ENCODE assay signal across 1 cellular context in genomic region chr22:29820941-29821789, GRCh38.
TF ChIP-seq lines count a peak whose summit lies in the region.

No MANE protein-coding gene starts in this region.

TF ChIP-seq in HepG2, 621 proteins besides CTCF, POLR2A, EP300 and RAD21 (continued from another document and continues in another):
- TF ChIP-seq ZBTB44 (CRISPR knock-in tag; IDR thresholded peaks at IDR 0.05) (no peak), TAF1 (CRISPR knock-in tag; IDR thresholded peaks at IDR 0.05) (no peak), KLF15 (CRISPR knock-in tag; IDR thresholded peaks at IDR 0.05; ENCODE audit: borderline replicate concordance) (no peak), LRRFIP1 (CRISPR knock-in tag; conservative IDR thresholded peaks at IDR 0.05) (no peak), MNT (IDR thresholded peaks at IDR 0.05) (no peak), KLF13 (CRISPR knock-in tag; IDR thresholded peaks at IDR 0.05) (no peak), SMAD1 (CRISPR knock-in tag; IDR thresholded peaks at IDR 0.05; ENCODE audit: borderline replicate concordance, low read depth) (no peak), CSRNP1 (CRISPR knock-in tag; IDR thresholded peaks at IDR 0.05) (no peak), DR1 (CRISPR knock-in tag; IDR thresholded peaks at IDR 0.05) (no peak), MBD4 (IDR thresholded peaks at IDR 0.05; ENCODE audit: borderline replicate concordance, low read length) (no peak), ZNF768 (CRISPR knock-in tag; IDR thresholded peaks at IDR 0.05) (no peak), ZSCAN9 (CRISPR knock-in tag; IDR thresholded peaks at IDR 0.05; ENCODE audit: borderline replicate concordance) (peak; percentile 35; the same call in 1 of the 2 replicates), ZNF891 (CRISPR knock-in tag; IDR thresholded peaks at IDR 0.05) (no peak), ARID3A (IDR thresholded peaks at IDR 0.05; ENCODE audit: low read depth, low read length) (peak; percentile 20; the same call in 1 of the 2 replicates), DMTF1 (CRISPR knock-in tag; IDR thresholded peaks at IDR 0.05) (no peak), EZH2 (conservative IDR thresholded peaks at IDR 0.05; ENCODE audit: low read depth, low read length) (no peak), CREB1 (IDR thresholded peaks at IDR 0.05) (no peak), CREB1 (CRISPR knock-in tag; IDR thresholded peaks at IDR 0.05) (peak; percentile 77), ZGPAT (CRISPR knock-in tag; IDR thresholded peaks at IDR 0.05) (peak; percentile 67; the same call in 1 of the 2 replicates), BRCA1 (CRISPR knock-in tag; IDR thresholded peaks at IDR 0.05) (no peak), RAD51 (IDR thresholded peaks at IDR 0.05; ENCODE audit: borderline replicate concordance) (no peak), ZNF670 (CRISPR knock-in tag; IDR thresholded peaks at IDR 0.05; ENCODE audit: borderline replicate concordance) (no peak), KLF6 (CRISPR knock-in tag; IDR thresholded peaks at IDR 0.05) (no peak), SOX5 (CRISPR knock-in tag; IDR thresholded peaks at IDR 0.05; ENCODE audit: borderline replicate concordance) (peak; percentile 33; the same call in 1 of the 2 replicates), MTF2 (CRISPR knock-in tag; IDR thresholded peaks at IDR 0.05; ENCODE audit: borderline replicate concordance) (no peak), ZSCAN30 (CRISPR knock-in tag; IDR thresholded peaks at IDR 0.05) (no peak), ZNF468 (CRISPR knock-in tag; IDR thresholded peaks at IDR 0.05) (no peak), CBX5 (CRISPR knock-in tag; IDR thresholded peaks at IDR 0.05; ENCODE audit: borderline replicate concordance) (0 out of 2 replicates have a peak, but pooled peaks have one; percentile 17), ZNF234 (CRISPR knock-in tag; conservative IDR thresholded peaks at IDR 0.05) (no peak), ATF6 (CRISPR knock-in tag; conservative IDR thresholded peaks at IDR 0.05) (no peak), XRCC5 (optimal IDR thresholded peaks at IDR 0.05; ENCODE audit: low read length) (no peak), ZNF225 (CRISPR knock-in tag; IDR thresholded peaks at IDR 0.05) (no peak), EED (CRISPR knock-in tag; IDR thresholded peaks at IDR 0.05) (no peak), TCF12 (IDR thresholded peaks at IDR 0.05) (no peak), TCF12 (CRISPR knock-in tag; IDR thresholded peaks at IDR 0.05) (no peak), NBN (conservative IDR thresholded peaks at IDR 0.05) (no peak), ZNF256 (CRISPR knock-in tag; conservative IDR thresholded peaks at IDR 0.05) (no peak), CREB3 (CRISPR knock-in tag; IDR thresholded peaks at IDR 0.05) (no peak), ZNF773 (CRISPR knock-in tag; IDR thresholded peaks at IDR 0.05; ENCODE audit: borderline replicate concordance) (no peak), CHD2 (IDR thresholded peaks at IDR 0.05; ENCODE audit: low read depth, low read length) (no peak), ZBTB20 (CRISPR knock-in tag; IDR thresholded peaks at IDR 0.05; ENCODE audit: borderline replicate concordance, low read depth) (no peak), KLF16 (CRISPR knock-in tag; IDR thresholded peaks at IDR 0.05) (no peak), DRAP1 (CRISPR knock-in tag; IDR thresholded peaks at IDR 0.05) (no peak), MXD3 (CRISPR knock-in tag; IDR thresholded peaks at IDR 0.05) (no peak), MIER3 (CRISPR knock-in tag; IDR thresholded peaks at IDR 0.05; ENCODE audit: borderline replicate concordance) (no peak), MEIS1 (CRISPR knock-in tag; IDR thresholded peaks at IDR 0.05; ENCODE audit: borderline replicate concordance) (no peak), ATF7 (IDR thresholded peaks at IDR 0.05) (no peak), ATF7 (CRISPR knock-in tag; IDR thresholded peaks at IDR 0.05) (no peak), TOE1 (CRISPR knock-in tag; IDR thresholded peaks at IDR 0.05) (no peak), KMT2A (CRISPR knock-in tag; IDR thresholded peaks at IDR 0.05) (no peak), ASH2L (IDR thresholded peaks at IDR 0.05; ENCODE audit: insufficient read length, low read depth, low read length) (peak; percentile 33), ZNF713 (CRISPR knock-in tag; IDR thresholded peaks at IDR 0.05) (no peak), NR2F6 (IDR thresholded peaks at IDR 0.05) (no peak), NR2F6 (CRISPR knock-in tag; IDR thresholded peaks at IDR 0.05) (no peak), ZKSCAN8 (CRISPR knock-in tag; IDR thresholded peaks at IDR 0.05; ENCODE audit: borderline replicate concordance) (0 out of 2 replicates have a peak, but pooled peaks have one; percentile 27), ZNF430 (CRISPR knock-in tag; IDR thresholded peaks at IDR 0.05) (no peak)
